ENCODE assay signal across 1 cellular context in the genomic region with DNA sequence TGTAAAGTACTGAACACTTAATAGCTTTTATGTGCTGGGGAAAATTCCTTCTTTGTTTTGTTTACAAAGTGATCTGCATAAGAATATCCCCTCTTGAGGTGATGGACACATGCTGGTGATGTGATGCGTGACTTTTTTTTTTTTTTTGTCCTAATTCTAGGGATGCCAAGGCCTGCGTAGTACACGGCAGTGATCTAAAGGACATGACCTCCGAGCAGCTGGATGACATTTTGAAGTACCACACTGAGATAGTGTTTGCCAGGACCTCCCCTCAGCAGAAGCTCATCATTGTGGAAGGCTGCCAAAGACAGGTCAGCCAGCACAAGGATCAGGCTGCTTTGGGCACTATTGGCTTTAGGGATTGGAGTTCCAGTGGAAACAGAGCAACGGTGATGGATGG.
TF ChIP-seq lines count a peak whose summit lies in the region.

No MANE protein-coding gene starts in this region.

TF ChIP-seq in GM23338, 12 proteins besides CTCF, POLR2A, EP300 and RAD21 (continued from another document):
- TF ChIP-seq, protein P1, sequence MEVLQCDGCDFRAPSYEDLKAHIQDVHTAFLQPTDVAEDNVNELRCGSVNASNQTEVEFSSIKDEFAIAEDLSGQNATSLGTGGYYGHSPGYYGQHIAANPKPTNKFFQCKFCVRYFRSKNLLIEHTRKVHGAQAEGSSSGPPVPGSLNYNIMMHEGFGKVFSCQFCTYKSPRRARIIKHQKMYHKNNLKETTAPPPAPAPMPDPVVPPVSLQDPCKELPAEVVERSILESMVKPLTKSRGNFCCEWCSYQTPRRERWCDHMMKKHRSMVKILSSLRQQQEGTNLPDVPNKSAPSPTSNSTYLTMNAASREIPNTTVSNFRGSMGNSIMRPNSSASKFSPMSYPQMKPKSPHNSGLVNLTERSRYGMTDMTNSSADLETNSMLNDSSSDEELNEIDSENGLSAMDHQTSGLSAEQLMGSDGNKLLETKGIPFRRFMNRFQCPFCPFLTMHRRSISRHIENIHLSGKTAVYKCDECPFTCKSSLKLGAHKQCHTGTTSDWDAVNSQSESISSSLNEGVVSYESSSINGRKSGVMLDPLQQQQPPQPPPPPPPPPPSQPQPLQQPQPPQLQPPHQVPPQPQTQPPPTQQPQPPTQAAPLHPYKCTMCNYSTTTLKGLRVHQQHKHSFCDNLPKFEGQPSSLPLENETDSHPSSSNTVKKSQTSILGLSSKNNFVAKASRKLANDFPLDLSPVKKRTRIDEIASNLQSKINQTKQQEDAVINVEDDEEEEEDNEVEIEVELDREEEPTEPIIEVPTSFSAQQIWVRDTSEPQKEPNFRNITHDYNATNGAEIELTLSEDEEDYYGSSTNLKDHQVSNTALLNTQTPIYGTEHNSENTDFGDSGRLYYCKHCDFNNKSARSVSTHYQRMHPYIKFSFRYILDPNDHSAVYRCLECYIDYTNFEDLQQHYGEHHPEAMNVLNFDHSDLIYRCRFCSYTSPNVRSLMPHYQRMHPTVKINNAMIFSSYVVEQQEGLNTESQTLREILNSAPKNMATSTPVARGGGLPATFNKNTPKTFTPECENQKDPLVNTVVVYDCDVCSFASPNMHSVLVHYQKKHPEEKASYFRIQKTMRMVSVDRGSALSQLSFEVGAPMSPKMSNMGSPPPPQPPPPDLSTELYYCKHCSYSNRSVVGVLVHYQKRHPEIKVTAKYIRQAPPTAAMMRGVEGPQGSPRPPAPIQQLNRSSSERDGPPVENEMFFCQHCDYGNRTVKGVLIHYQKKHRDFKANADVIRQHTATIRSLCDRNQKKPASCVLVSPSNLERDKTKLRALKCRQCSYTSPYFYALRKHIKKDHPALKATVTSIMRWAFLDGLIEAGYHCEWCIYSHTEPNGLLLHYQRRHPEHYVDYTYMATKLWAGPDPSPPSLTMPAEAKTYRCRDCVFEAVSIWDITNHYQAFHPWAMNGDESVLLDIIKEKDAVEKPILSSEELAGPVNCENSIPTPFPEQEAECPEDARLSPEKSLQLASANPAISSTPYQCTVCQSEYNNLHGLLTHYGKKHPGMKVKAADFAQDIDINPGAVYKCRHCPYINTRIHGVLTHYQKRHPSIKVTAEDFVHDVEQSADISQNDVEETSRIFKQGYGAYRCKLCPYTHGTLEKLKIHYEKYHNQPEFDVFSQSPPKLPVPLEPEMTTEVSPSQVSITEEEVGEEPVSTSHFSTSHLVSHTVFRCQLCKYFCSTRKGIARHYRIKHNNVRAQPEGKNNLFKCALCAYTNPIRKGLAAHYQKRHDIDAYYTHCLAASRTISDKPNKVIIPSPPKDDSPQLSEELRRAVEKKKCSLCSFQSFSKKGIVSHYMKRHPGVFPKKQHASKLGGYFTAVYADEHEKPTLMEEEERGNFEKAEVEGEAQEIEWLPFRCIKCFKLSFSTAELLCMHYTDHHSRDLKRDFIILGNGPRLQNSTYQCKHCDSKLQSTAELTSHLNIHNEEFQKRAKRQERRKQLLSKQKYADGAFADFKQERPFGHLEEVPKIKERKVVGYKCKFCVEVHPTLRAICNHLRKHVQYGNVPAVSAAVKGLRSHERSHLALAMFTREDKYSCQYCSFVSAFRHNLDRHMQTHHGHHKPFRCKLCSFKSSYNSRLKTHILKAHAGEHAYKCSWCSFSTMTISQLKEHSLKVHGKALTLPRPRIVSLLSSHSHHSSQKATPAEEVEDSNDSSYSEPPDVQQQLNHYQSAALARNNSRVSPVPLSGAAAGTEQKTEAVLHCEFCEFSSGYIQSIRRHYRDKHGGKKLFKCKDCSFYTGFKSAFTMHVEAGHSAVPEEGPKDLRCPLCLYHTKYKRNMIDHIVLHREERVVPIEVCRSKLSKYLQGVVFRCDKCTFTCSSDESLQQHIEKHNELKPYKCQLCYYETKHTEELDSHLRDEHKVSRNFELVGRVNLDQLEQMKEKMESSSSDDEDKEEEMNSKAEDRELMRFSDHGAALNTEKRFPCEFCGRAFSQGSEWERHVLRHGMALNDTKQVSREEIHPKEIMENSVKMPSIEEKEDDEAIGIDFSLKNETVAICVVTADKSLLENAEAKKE (CRISPR knock-in tag; IDR thresholded peaks at IDR 0.05), result no peak
- no peak for TF ChIP-seq NANOG (IDR thresholded peaks at IDR 0.05; ENCODE audit: borderline replicate concordance)
- TF ChIP-seq POLR2AphosphoS5 (IDR thresholded peaks at IDR 0.05; ENCODE audit: low read depth), result no peak
- no peak for TF ChIP-seq ZNF114 (CRISPR knock-in tag; IDR thresholded peaks at IDR 0.05)
- TF ChIP-seq JUNB (IDR thresholded peaks at IDR 0.05; ENCODE audit: unreplicated experiment), result no peak
- TF ChIP-seq EZH2phosphoT487 (IDR thresholded peaks at IDR 0.05; ENCODE audit: unreplicated experiment), result no peak
- no peak for TF ChIP-seq ZNF331 (CRISPR knock-in tag; IDR thresholded peaks at IDR 0.05; ENCODE audit: low read depth)
- TF ChIP-seq, protein P2, sequence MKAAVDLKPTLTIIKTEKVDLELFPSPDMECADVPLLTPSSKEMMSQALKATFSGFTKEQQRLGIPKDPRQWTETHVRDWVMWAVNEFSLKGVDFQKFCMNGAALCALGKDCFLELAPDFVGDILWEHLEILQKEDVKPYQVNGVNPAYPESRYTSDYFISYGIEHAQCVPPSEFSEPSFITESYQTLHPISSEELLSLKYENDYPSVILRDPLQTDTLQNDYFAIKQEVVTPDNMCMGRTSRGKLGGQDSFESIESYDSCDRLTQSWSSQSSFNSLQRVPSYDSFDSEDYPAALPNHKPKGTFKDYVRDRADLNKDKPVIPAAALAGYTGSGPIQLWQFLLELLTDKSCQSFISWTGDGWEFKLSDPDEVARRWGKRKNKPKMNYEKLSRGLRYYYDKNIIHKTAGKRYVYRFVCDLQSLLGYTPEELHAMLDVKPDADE (IDR thresholded peaks at IDR 0.05), result no peak
- no peak for TF ChIP-seq EZH2 (IDR thresholded peaks at IDR 0.05; ENCODE audit: low read depth, unreplicated experiment)
